Comparison of ENCODE assay signal across 28 cellular contexts in genomic region chr5:146828385-146828784, GRCh38. TPM values are rescaled to one million over a fixed set of nuclear protein-coding genes. Genes with fewer than 3 reads are reported as not detected.
DNase-seq lines count a peak whose midpoint lies in the region; ATAC-seq and TF ChIP-seq lines count a peak whose summit lies in the region.
"Had no signal": no experiment of that assay in that cellular context is flagged by ENCODE, and none has a peak within 500 bp of the region (broad histone marks: within the 10 kb centered on the region; RNA-seq: fewer than 3 reads in every experiment).

No MANE protein-coding gene starts in this region.

- ATAC-seq in PC-3 (no peak), HG03280 (IDR thresholded peaks at IDR 0.05; ENCODE audit: unreplicated experiment) (no peak)
- ATAC-seq: activated CD4-positive, CD25-positive, alpha-beta regulatory T cell treated with anti-CD3 and anti-CD28 coated beads, Interleukin-2, amount 50 U/mL, for 24 hours; activated CD8-positive, alpha-beta T cell treated with anti-CD3 and anti-CD28 coated beads, Interleukin-2, amount 10 ng/mL, durations not matched to agents 7 days and 5 days; lower lobe of right lung; Right ventricle myocardium inferior; stimulated activated memory B cell treated with anti-CD40 and anti-IgM and Interleukin-4, amounts not matched to agents 10 μg/mL and 1 μg/mL and 100 μg/mL, for 72 hours had no signal

- H3K9ac ChIP-seq in SK-N-SH, result no peak overlapping the region
- H3K9ac ChIP-seq in PC-3 (ENCODE audit: low read length), result no peak overlapping the region

- no peak for TF ChIP-seq CTCF in BE2C (IDR thresholded peaks at IDR 0.05; ENCODE audit: low read depth, low read length)
- TF ChIP-seq CTCF in HFFc6 (IDR thresholded peaks at IDR 0.05), result no peak
- TF ChIP-seq CTCF in SK-N-SH (IDR thresholded peaks at IDR 0.05), result no peak
- no peak for TF ChIP-seq CTCF in hepatocyte (IDR thresholded peaks at IDR 0.05; ENCODE audit: poor library complexity)
- TF ChIP-seq CTCF in PC-3 (conservative IDR thresholded peaks at IDR 0.05; ENCODE audit: low read depth, low read length), result no peak

- no peaks in the 10 kb centered on the region for H3K27me3 ChIP-seq in BE2C
- H3K27me3 ChIP-seq in SK-N-SH (ENCODE audit: insufficient read depth), result no peaks in the 10 kb centered on the region
- no peaks in the 10 kb centered on the region for H3K27me3 ChIP-seq in hepatocyte
- H3K27me3 ChIP-seq in PC-3 (ENCODE audit: low read length), result no peaks in the 10 kb centered on the region
- H3K27me3 ChIP-seq: adrenal gland, uterus had no signal

- BruUV-seq in PC-3 (replicated peaks; lab: Mats Ljungman, UMichigan), result no TSS peak

- no peaks in the 10 kb centered on the region for H4K20me1 ChIP-seq in SK-N-SH (ENCODE audit: insufficient read depth)
- no peaks in the 10 kb centered on the region for H4K20me1 ChIP-seq in hepatocyte (ENCODE audit: insufficient read depth, poor library complexity, severe bottlenecking)
- no peaks in the 10 kb centered on the region for H4K20me1 ChIP-seq in PC-3 (ENCODE audit: low read length)

- no peaks in the 10 kb centered on the region for H3K9me2 ChIP-seq in SK-N-SH
- H3K9me2 ChIP-seq in hepatocyte (replicated peaks; ENCODE audit: insufficient read depth), result no peaks in the 10 kb centered on the region
- no peaks in the 10 kb centered on the region for H3K9me2 ChIP-seq in PC-3 (replicated peaks; ENCODE audit: low read length)

- DNase-seq in BE2C (peak; percentile 13), HFFc6 (peak; percentile 1), SK-N-SH (peak; percentile 47), hepatocyte (ENCODE audit: low spot score) (peak; percentile 30), PC-3 (no peak), HUDEP-2 (lab: John Stamatoyannopoulos, UW; ENCODE audit: unreplicated experiment in 76 of 76) (no peak)
- no peak for DNase-seq in activated naive CD4-positive, alpha-beta T cell treated with anti-CD3 and anti-CD28 coated beads, Interleukin-2, amount 50 U/mL, for 16 hours
- DNase-seq: ACHN; activated CD8-positive, alpha-beta T cell treated with anti-CD3 and anti-CD28 coated beads, Interleukin-2, amount 10 ng/mL, durations not matched to agents 7 days and 5 days; activated T-cell treated with anti-CD3 and anti-CD28 coated beads, Interleukin-2, amount 50 U/mL, for 1 hour; DMS153; Karpas-422; lower lobe of right lung; NCI-H1048; NCI-H2029; NCI-H510A treated with DMSO at 0.1 percent for 48 hours; psoas muscle; uterus had no signal

- peak; percentile 17; the same call in 1 of the 2 replicates for TF ChIP-seq RAD21 in SK-N-SH (IDR thresholded peaks at IDR 0.05; ENCODE audit: low read length)

- peaks cover 17% of the 10 kb centered on the region for H3K9me3 Mint-ChIP-seq in HFFc6
- H3K9me3 Mint-ChIP-seq: CD14-positive monocyte had no signal

- H3K4me1 Mint-ChIP-seq in HFFc6 (ENCODE audit: low read depth), result no peaks in the 10 kb centered on the region
- H3K4me1 Mint-ChIP-seq: CD14-positive monocyte; stimulated activated memory B cell treated with anti-CD40 and anti-IgM and Interleukin-4, amounts not matched to agents 10 μg/mL and 1 μg/mL and 100 μg/mL, for 72 hours had no signal

- H3K27ac ChIP-seq in SK-N-SH (ENCODE audit: low read depth in 2 of 2, low read length in 1 of 2) (peak overlapping the region; percentile 58 to 79; a peak in 2 of 4 replicates), hepatocyte (no peak overlapping the region), PC-3 (ENCODE audit: low read length) (no peak overlapping the region)
- H3K27ac ChIP-seq: adrenal gland, epithelial cell of prostate, lower lobe of right lung, neutrophil, psoas muscle, skin epidermis, uterus had no signal

- H3K79me2 ChIP-seq in SK-N-SH (ENCODE audit: insufficient read depth), result no peaks in the 10 kb centered on the region
- no peaks in the 10 kb centered on the region for H3K79me2 ChIP-seq in hepatocyte
- H3K79me2 ChIP-seq in PC-3 (ENCODE audit: low read length), result no peaks in the 10 kb centered on the region

- no peak overlapping the region for H2AFZ ChIP-seq in SK-N-SH (ENCODE audit: low read depth)
- H2AFZ ChIP-seq in hepatocyte, result no peak overlapping the region
- no peak overlapping the region for H2AFZ ChIP-seq in PC-3 (ENCODE audit: low read length)

- no peaks in the 10 kb centered on the region for H3K9me3 ChIP-seq in BE2C
- no peaks in the 10 kb centered on the region for H3K9me3 ChIP-seq in SK-N-SH
- no peaks in the 10 kb centered on the region for H3K9me3 ChIP-seq in hepatocyte (ENCODE audit: low read depth)
- no peaks in the 10 kb centered on the region for H3K9me3 ChIP-seq in PC-3 (ENCODE audit: low read length)
- H3K9me3 ChIP-seq: adrenal gland, lower lobe of right lung, neutrophil, psoas muscle, uterus had no signal

- POLR2A ChIA-PET in SK-N-SH (lab: Yijun Ruan, JAX), result no interaction called here
- POLR2A ChIA-PET in PC-3 (lab: Charles Lee; ENCODE audit: unreplicated experiment), result no interaction called here

- H3K36me3 ChIP-seq in BE2C (no peaks in the 10 kb centered on the region), SK-N-SH (replicated peaks in 1 of 2; ENCODE audit: control insufficient read depth in 1 of 2, insufficient read depth in 2 of 2, low read length in 1 of 2) (no peaks in the 10 kb centered on the region), hepatocyte (replicated peaks; ENCODE audit: insufficient read depth, low read depth) (no peaks in the 10 kb centered on the region), PC-3 (ENCODE audit: low read depth, low read length) (no peaks in the 10 kb centered on the region)
- H3K36me3 ChIP-seq: adrenal gland, lower lobe of right lung, neutrophil, uterus had no signal

- intact Hi-C loops in PC-3 (cut with micrococcal nuclease), result no loop called here

- H3K4me2 ChIP-seq in SK-N-SH, result peak overlapping the region; percentile 54; the same call in 1 of the 2 replicates
- H3K4me2 ChIP-seq in hepatocyte, result no peak overlapping the region
- H3K4me2 ChIP-seq in PC-3 (ENCODE audit: low read length), result no peak overlapping the region

- TF ChIP-seq EP300 in SK-N-SH (IDR thresholded peaks at IDR 0.05; ENCODE audit: borderline replicate concordance in 1 of 2, low read depth in 1 of 2, low read length in 1 of 2), result peak; percentile 77 to 82; a peak in 3 of 4 replicates

- H3K4me1 ChIP-seq in BE2C (peaks cover 14% of the 10 kb centered on the region), SK-N-SH (ENCODE audit: control insufficient read depth in 1 of 2, insufficient read depth in 2 of 2, low read depth in 1 of 2, low read length in 1 of 2) (peaks cover 5 to 12% of the 10 kb centered on the region in 2 experiments; a peak in 3 of 4 replicates), hepatocyte (ENCODE audit: insufficient read depth) (no peaks in the 10 kb centered on the region), PC-3 (ENCODE audit: insufficient read depth, low read length) (no peaks in the 10 kb centered on the region)
- H3K4me1 ChIP-seq: lower lobe of right lung, psoas muscle, uterus had no signal

- H3K4me3 Mint-ChIP-seq in HFFc6, result no peak overlapping the region
- H3K4me3 Mint-ChIP-seq: activated CD8-positive, alpha-beta T cell treated with anti-CD3 and anti-CD28 coated beads, Interleukin-2, amount 10 ng/mL, durations not matched to agents 7 days and 5 days; CD14-positive monocyte; stimulated activated memory B cell treated with anti-CD40 and anti-IgM and Interleukin-4, amounts not matched to agents 10 μg/mL and 1 μg/mL and 100 μg/mL, for 72 hours had no signal

- no peaks in the 10 kb centered on the region for H3K27me3 Mint-ChIP-seq in HFFc6 (ENCODE audit: insufficient read depth)
- H3K27me3 Mint-ChIP-seq: stimulated activated memory B cell treated with anti-CD40 and anti-IgM and Interleukin-4, amounts not matched to agents 10 μg/mL and 1 μg/mL and 100 μg/mL, for 72 hours had no signal

- no peaks in the 10 kb centered on the region for H3K36me3 Mint-ChIP-seq in HFFc6 (ENCODE audit: low read depth)
- H3K36me3 Mint-ChIP-seq: CD14-positive monocyte; stimulated activated memory B cell treated with anti-CD40 and anti-IgM and Interleukin-4, amounts not matched to agents 10 μg/mL and 1 μg/mL and 100 μg/mL, for 72 hours had no signal

- H3K27ac Mint-ChIP-seq in HFFc6, result no peak overlapping the region
- H3K27ac Mint-ChIP-seq: activated CD8-positive, alpha-beta T cell treated with anti-CD3 and anti-CD28 coated beads, Interleukin-2, amount 10 ng/mL, durations not matched to agents 7 days and 5 days; CD14-positive monocyte; stimulated activated memory B cell treated with anti-CD40 and anti-IgM and Interleukin-4, amounts not matched to agents 10 μg/mL and 1 μg/mL and 100 μg/mL, for 72 hours had no signal

- H3F3A ChIP-seq in SK-N-SH (replicated peaks; ENCODE audit: insufficient read depth) (peaks cover 11% of the 10 kb centered on the region), PC-3 (ENCODE audit: low read length, unreplicated experiment) (no peaks in the 10 kb centered on the region)

- CTCF ChIA-PET in SK-N-SH (lab: Yijun Ruan, JAX) (interaction anchor here (0.6 to 1.5 kb wide), 3 partner anchors 10 to 196 kb away, joined by 3 read pairs; no protein-coding TSS in a partner anchor), PC-3 (lab: Charles Lee) (no interaction called here)

- no peak overlapping the region for H3K4me3 ChIP-seq in BE2C (ENCODE audit: low read depth, low read length)
- no peak overlapping the region for H3K4me3 ChIP-seq in SK-N-SH (ENCODE audit: low read depth in 2 of 2, low read length in 1 of 2)
- H3K4me3 ChIP-seq in hepatocyte, result no peak overlapping the region
- H3K4me3 ChIP-seq in PC-3 (ENCODE audit: low read length), result no peak overlapping the region
- H3K4me3 ChIP-seq: adrenal gland, lower lobe of right lung, psoas muscle, skin epidermis, uterus had no signal

TF ChIP-seq in SK-N-SH, 30 proteins besides CTCF, POLR2A, EP300 and RAD21 (continues in another document):
- peak; percentile 91 for TF ChIP-seq RCOR1 (IDR thresholded peaks at IDR 0.05; ENCODE audit: low read length)
- TF ChIP-seq USF2 (IDR thresholded peaks at IDR 0.05; ENCODE audit: borderline replicate concordance, low read depth, low read length), result no peak
- no peak for TF ChIP-seq EZH2phosphoT487 (IDR thresholded peaks at IDR 0.05; ENCODE audit: borderline replicate concordance, low read depth)
- peak; percentile 75 for TF ChIP-seq POLR2AphosphoS5 (IDR thresholded peaks at IDR 0.05; ENCODE audit: low read depth, low read length)

RNA-seq across cellular contexts. Expression of gene PPP2R2B, which starts 50.2 kb away (rescaled TPM):
- 8.4 TPM for polyA plus RNA-seq in BE2C (2012; ENCODE audit: insufficient read depth, insufficient read length, low read depth)
- total RNA-seq in HFFc6 (2021; fragmentation: NEBNext Ultra II Directional; extraction: Animal tissue kit (Norgen Biotek cat#: 25700)), result not detected
- 11.4 and 11.9 TPM in 2 replicates for polyA plus RNA-seq in SK-N-SH (2012; rRNA removed)
- polyA plus RNA-seq in SK-N-SH (2012; cell fraction: cytosol; rRNA removed), result 13.4 and 13.7 TPM in 2 replicates
- 5.4 and 8.3 TPM in 2 replicates for polyA plus RNA-seq in SK-N-SH (2012; cell fraction: nucleus; rRNA removed)
- 2.3 and 4.4 TPM in 2 replicates for total RNA-seq in hepatocyte
- polyA plus RNA-seq in hepatocyte, result 3.2 and 5.1 TPM in 2 replicates
- total RNA-seq in PC-3 (2014; rRNA removed), result 2.4 TPM in 1 of 2 replicates, not detected in the other
- total RNA-seq: OCI-LY7 had no signal

Comparison
In these comparisons a context has a peak if more than half of its experiments do, and no peak if none do; other contexts are left out.
1. DNase-seq: peak in BE2C (single experiment), HFFc6 (single experiment), SK-N-SH (single experiment) and hepatocyte (single experiment); none in activated naive CD4-positive, alpha-beta T cell treated with anti-CD3 and anti-CD28 coated beads, Interleukin-2, amount 50 U/mL, for 16 hours (single experiment), PC-3 (single experiment) and HUDEP-2 (0 of 76).
2. H3K27ac ChIP-seq: peak in SK-N-SH (2 of 2); none in hepatocyte (single experiment) and PC-3 (single experiment).